ENCODE assay signal across 21 cellular contexts in the genomic region with DNA sequence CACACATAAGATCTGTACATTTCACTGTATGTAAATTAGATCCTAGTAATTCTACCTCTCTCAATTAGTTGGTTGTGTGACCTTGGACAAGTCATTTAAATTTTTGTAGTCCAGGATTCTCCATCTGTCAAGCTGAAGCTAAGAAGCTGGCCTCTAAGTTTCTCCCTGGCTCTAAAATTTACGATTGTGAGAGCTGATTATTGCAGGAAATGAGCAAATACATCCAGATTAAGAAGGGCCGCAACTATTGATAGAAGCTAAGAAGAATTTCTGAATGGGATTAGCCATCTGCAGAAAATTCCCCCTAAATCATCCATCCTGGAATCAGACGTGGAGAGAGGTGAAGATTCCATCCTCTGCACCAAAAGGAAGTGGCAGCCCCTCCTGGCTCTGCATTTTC. TPM values are rescaled to one million over a fixed set of nuclear protein-coding genes. Genes with fewer than 3 reads are reported as not detected.
A peak's percentile ranks its signal among the peaks of the same experiment; 100 is the strongest.
DNase-seq lines count a peak whose midpoint lies in the region; ATAC-seq, FAIRE-seq and TF ChIP-seq lines count a peak whose summit lies in the region.
"Had no signal": no experiment of that assay in that cellular context is flagged by ENCODE, and none has a peak within 500 bp of the region (broad histone marks: within the 10 kb centered on the region; RNA-seq: fewer than 3 reads in every experiment).

No MANE protein-coding gene starts in this region.

- in situ Hi-C loops in IMR-90 (cut with MboI; ENCODE audit: low sequenced_read_pairs): no loop called here

- no peak for TF ChIP-seq CTCF in A549 (IDR thresholded peaks at IDR 0.05)
- TF ChIP-seq CTCF in IMR-90 (conservative IDR thresholded peaks at IDR 0.05; ENCODE audit: low read depth, low read length): no peak
- TF ChIP-seq CTCF in RWPE2 (IDR thresholded peaks at IDR 0.05; ENCODE audit: poor library complexity, severe bottlenecking): no peak
- no peak for TF ChIP-seq CTCF in fibroblast of villous mesenchyme (IDR thresholded peaks at IDR 0.05; ENCODE audit: insufficient read depth, low read depth, low read length)
- TF ChIP-seq CTCF in CD14-positive monocyte (IDR thresholded peaks at IDR 0.05): no peak

- no peak for DNase-seq in A549 (ENCODE audit: low read depth in 1 of 2, low spot score in 1 of 2)
- no peak for DNase-seq in IMR-90
- no peak for DNase-seq in RWPE2 (ENCODE audit: low spot score)
- DNase-seq in fibroblast of villous mesenchyme (ENCODE audit: low read depth): peak; percentile 77
- DNase-seq in CD14-positive monocyte (ENCODE audit: low spot score): no peak
- DNase-seq in NCI-H1694 (lab: John Stamatoyannopoulos, UW): no peak
- DNase-seq in HK-2 (ENCODE audit: unreplicated experiment): no peak
- DNase-seq: CD8-positive, alpha-beta memory T cell; H9; NCI-H1092 treated with DMSO at 0.1 percent for 48 hours; NCI-H146; NCI-H2081; NCI-H446 treated with DMSO at 0.1 percent for 48 hours; NCI-H69; NK-92 treated with Interleukin-12 subunit alpha and Interleukin-12 subunit beta, amount 100 ng/mL, for 24 hours; RPMI8226; SIG-M5 had no signal

- H3K27ac ChIP-seq in A549: peak overlapping the region; percentile 84 to 87
- H3K27ac ChIP-seq in IMR-90 (ENCODE audit: insufficient read depth, low read length): no peak overlapping the region
- H3K27ac ChIP-seq in RWPE2 (ENCODE audit: poor library complexity, severe bottlenecking): peak overlapping the region; percentile 94
- H3K27ac ChIP-seq: BLaER1 treated with 17β-estradiol and CSF1 and Interleukin-3, amounts not matched to agents 10 nM and 100 nM had no signal

- H3K4ac ChIP-seq in IMR-90 (ENCODE audit: low read depth, low read length): 0 out of 2 replicates have a peak overlapping the region, but pooled peaks have one; percentile 26

- 94% methylated on average over 3 of the region's 3 CpGs for WGBS in A549 (ENCODE audit: missing lambda C conversion rate)
- whole genome bisulfite sequencing in IMR-90 (ENCODE audit: extremely low coverage in 2 of 2, insufficient read length in 1 of 2), 2 experiments: no CpG with 5 or more reads among the region's 3 CpGs

- H3K18ac ChIP-seq in IMR-90 (ENCODE audit: low read depth, low read length): no peak overlapping the region

- TF ChIP-seq RAD21 in A549 (conservative IDR thresholded peaks at IDR 0.05 in 1 of 2, IDR thresholded peaks at IDR 0.05 in 1 of 2): no peak
- TF ChIP-seq RAD21 in IMR-90 (IDR thresholded peaks at IDR 0.05; ENCODE audit: low read length): no peak

- no TSS peak for BruUV-seq in IMR-90 (replicated peaks; lab: Mats Ljungman, UMichigan)

- no peak overlapping the region for H3K56ac ChIP-seq in IMR-90 (ENCODE audit: extremely low read depth, insufficient read depth, low read length)

- dilution Hi-C loops in IMR-90 (cut with HindIII; ENCODE audit: low sequenced_read_pairs, unreplicated experiment): no loop called here

- no peaks in the 10 kb centered on the region for H3K79me1 ChIP-seq in IMR-90 (ENCODE audit: low read depth in 1 of 2, low read length in 2 of 2)

- H3K4me2 ChIP-seq in A549: peak overlapping the region; percentile 82
- no peak overlapping the region for H3K4me2 ChIP-seq in IMR-90 (ENCODE audit: low read depth, low read length)

- no peak overlapping the region for H3K4me3 Mint-ChIP-seq in CD14-positive monocyte
- H3K4me3 Mint-ChIP-seq: CD8-positive, alpha-beta memory T cell; H9 had no signal

- H3K4me3 ChIP-seq in A549 (no peak overlapping the region), IMR-90 (ENCODE audit: insufficient read depth, low read depth, low read length) (no peak overlapping the region), RWPE2 (ENCODE audit: severe bottlenecking) (no peak overlapping the region), fibroblast of villous mesenchyme (ENCODE audit: low read depth, low read length) (no peak overlapping the region)
- H3K4me3 ChIP-seq: BLaER1 treated with 17β-estradiol and CSF1 and Interleukin-3, amounts not matched to agents 10 nM and 100 nM had no signal

- H3K27ac Mint-ChIP-seq in CD14-positive monocyte: peak overlapping the region in 1 of 7 donors; percentile 4

- no peak overlapping the region for H2BK5ac ChIP-seq in IMR-90 (ENCODE audit: low read depth, low read length, poor library complexity, severe bottlenecking)

- POLR2A ChIA-PET in A549 (lab: Yijun Ruan, JAX) (interaction anchor here (2.1 to 2.4 kb wide), 2 partner anchors 51 to 55 kb away, joined by 8 to 9 read pairs; a partner anchor contains a TSS), IMR-90 (lab: Charles Lee; ENCODE audit: unreplicated experiment) (no interaction called here)

- H3K9me3 ChIP-seq in A549 (no peaks in the 10 kb centered on the region), IMR-90 (ENCODE audit: control insufficient read depth, insufficient read depth, low read length) (no peaks in the 10 kb centered on the region), RWPE2 (ENCODE audit: severe bottlenecking) (no peaks in the 10 kb centered on the region)

- 0 out of 4 replicates have a peak overlapping the region, but pooled peaks of 1 of the 2 experiments have one; percentile 13 for H4K8ac ChIP-seq in IMR-90 (ENCODE audit: low read depth in 2 of 2, low read length in 2 of 2)

- H3K36me3 ChIP-seq in IMR-90 (ENCODE audit: control insufficient read depth, insufficient read depth, low read length) (no peaks in the 10 kb centered on the region), RWPE2 (ENCODE audit: low read depth) (no peaks in the 10 kb centered on the region)
- H3K36me3 ChIP-seq: BLaER1 treated with 17β-estradiol and CSF1 and Interleukin-3, amounts not matched to agents 10 nM and 100 nM had no signal

- peaks cover 35% of the 10 kb centered on the region for H3K4me1 Mint-ChIP-seq in CD14-positive monocyte

- TF ChIP-seq POLR2A in A549 (IDR thresholded peaks at IDR 0.05; ENCODE audit: low read length) (no peak), IMR-90 (IDR thresholded peaks at IDR 0.05; ENCODE audit: low read depth, low read length) (no peak)

- H3K4me1 ChIP-seq in A549 (peaks cover 49% of the 10 kb centered on the region), IMR-90 (ENCODE audit: control insufficient read depth, insufficient read depth, low read length) (peaks cover 11% of the 10 kb centered on the region), RWPE2 (ENCODE audit: insufficient read depth, poor library complexity, severe bottlenecking) (peaks cover 36% of the 10 kb centered on the region)

- H3K27me3 Mint-ChIP-seq in CD14-positive monocyte (ENCODE audit: low read depth in 3 of 3): peaks cover 7 to 11% (median 9%) of the 10 kb centered on the region in 3 donors
- H3K27me3 Mint-ChIP-seq: CD8-positive, alpha-beta memory T cell had no signal

- 0 out of 2 replicates have a peak overlapping the region, but pooled peaks have one; percentile 18 for H2BK120ac ChIP-seq in IMR-90 (ENCODE audit: low read depth, low read length)

- H3K14ac ChIP-seq in IMR-90 (replicated peaks; ENCODE audit: low read depth, low read length): no peak overlapping the region

- H3K27me3 ChIP-seq in IMR-90 (ENCODE audit: control insufficient read depth, insufficient read depth, low read length) (no peaks in the 10 kb centered on the region), RWPE2 (ENCODE audit: insufficient read depth, poor library complexity, severe bottlenecking) (no peaks in the 10 kb centered on the region)
- H3K27me3 ChIP-seq: BLaER1 treated with 17β-estradiol and CSF1 and Interleukin-3, amounts not matched to agents 10 nM and 100 nM had no signal

- no peak for ATAC-seq in A549
- no peak for ATAC-seq in IMR-90 (ENCODE audit: low read depth)
- no peak for ATAC-seq in RWPE2 (ENCODE audit: low read depth)

- no peak overlapping the region for H2AK9ac ChIP-seq in IMR-90 (replicated peaks; ENCODE audit: low read depth, low read length, poor library complexity)

- H3K9me1 ChIP-seq in IMR-90 (ENCODE audit: insufficient read depth, low read length): peaks cover 5% of the 10 kb centered on the region; the same call in 1 of the 2 replicates

- peaks cover 5% of the 10 kb centered on the region for H4K20me1 ChIP-seq in IMR-90 (ENCODE audit: insufficient read depth, low read length)
- H4K20me1 ChIP-seq: BLaER1 treated with 17β-estradiol and CSF1 and Interleukin-3, amounts not matched to agents 10 nM and 100 nM had no signal

- no peak overlapping the region for H3K9ac ChIP-seq in IMR-90 (ENCODE audit: low read depth, low read length)
- H3K9ac ChIP-seq: BLaER1 treated with 17β-estradiol and CSF1 and Interleukin-3, amounts not matched to agents 10 nM and 100 nM had no signal

- no peak overlapping the region for H2AFZ ChIP-seq in IMR-90 (replicated peaks; ENCODE audit: low read length, poor library complexity)

- H2BK15ac ChIP-seq in IMR-90 (ENCODE audit: low read depth, low read length): peak overlapping the region; percentile 7; the same call in 1 of the 3 replicates

- H3K9me3 Mint-ChIP-seq in CD14-positive monocyte: peaks cover 0 to 2% (median 0%) of the 10 kb centered on the region in 7 donors
- H3K9me3 Mint-ChIP-seq: CD8-positive, alpha-beta memory T cell; H9 had no signal

- peak overlapping the region; percentile 58; the same call in 1 of the 2 replicates for H2BK20ac ChIP-seq in IMR-90 (ENCODE audit: low read depth, low read length)

- H4K91ac ChIP-seq in IMR-90 (ENCODE audit: insufficient read depth, low read depth, low read length): no peak overlapping the region

- no peak overlapping the region for H4K5ac ChIP-seq in IMR-90 (ENCODE audit: low read depth, low read length)

- FAIRE-seq in A549 (lab: Jason Lieb, UNC): no peak
- FAIRE-seq: D721Med, GM12892, GM18507 had no signal

- CTCF ChIA-PET in A549 (lab: Yijun Ruan, JAX): interaction anchor here (1.2 to 3.3 kb wide), 2 partner anchors 289 to 340 kb away, joined by 3 to 8 read pairs; no protein-coding TSS in a partner anchor
- CTCF ChIA-PET in IMR-90 (lab: Yijun Ruan, JAX): no interaction called here

- intact Hi-C loops in IMR-90 (cut with micrococcal nuclease) (no loop called here), CD14-positive monocyte (cut with micrococcal nuclease) (no loop called here)

- H3K36me3 Mint-ChIP-seq in CD14-positive monocyte: peaks cover 0 to under 1% of the 10 kb centered on the region in 2 donors

- H2AK5ac ChIP-seq in IMR-90 (ENCODE audit: low read depth, low read length): no peak overlapping the region

- no peak overlapping the region for H3K23ac ChIP-seq in IMR-90 (ENCODE audit: low read depth, low read length)

- TF ChIP-seq EP300 in A549 (IDR thresholded peaks at IDR 0.05): no peak

TF ChIP-seq in A549, 52 proteins besides CTCF, POLR2A, EP300 and RAD21 (continues in another document):
- no peak for TF ChIP-seq JUN (IDR thresholded peaks at IDR 0.05)

TF ChIP-seq in IMR-90, 13 proteins besides CTCF, POLR2A, EP300 and RAD21 (continues in another document):
- no peak for TF ChIP-seq CEBPB (IDR thresholded peaks at IDR 0.05; ENCODE audit: low read depth, low read length)

RNA-seq across cellular contexts. Expression of a gene that starts 55.0 kb away (rescaled TPM):
- polyA plus RNA-seq in A549 (2011; rRNA removed): 2.0 and 2.6 TPM in 2 replicates
- 1.6 TPM in 2 replicates for polyA plus RNA-seq in A549 (2012; cell fraction: cytosol; rRNA removed)
- 1.7 and 2.1 TPM in 2 replicates for polyA plus RNA-seq in A549 (2012; cell fraction: nucleus; rRNA removed)
- polyA plus RNA-seq in A549 (2017; fragmentation: RNase III; extraction: RNeasy Plus Mini Kit Qiagen cat#74134 plus additional on column Dnase treatment): 1.5 to 2.1 TPM (median 1.5 TPM) in 3 replicates
- polyA minus RNA-seq in A549 (2011; rRNA and poly(A)+ RNA removed): 1.3 and 1.9 TPM in 2 replicates
- total RNA-seq in IMR-90 (2012; rRNA removed): 1.1 and 1.4 TPM in 2 replicates
- polyA plus RNA-seq in IMR-90 (2012; rRNA removed): 3.6 and 4.0 TPM in 2 replicates
- polyA plus RNA-seq in IMR-90 (2012; cell fraction: cytosol; rRNA removed): 2.5 and 2.7 TPM in 2 replicates
- 2.1 and 3.1 TPM in 2 replicates for polyA plus RNA-seq in IMR-90 (2012; cell fraction: nucleus; rRNA removed; ENCODE audit: low replicate concordance)
- 0.86 and 1.6 TPM in 2 replicates for total RNA-seq in fibroblast of villous mesenchyme
- polyA plus RNA-seq in CD14-positive monocyte: 1 to 10 TPM; 1.2 to 1.8 TPM
